ENCODE assay signal across 1 cellular context in genomic region chr10:119270893-119271361, GRCh38.
TF ChIP-seq lines count a peak whose summit lies in the region.

No MANE protein-coding gene starts in this region.

TF ChIP-seq in HepG2, 621 proteins besides CTCF, POLR2A, EP300 and RAD21 (continued from another document and continues in another):
- no peak for TF ChIP-seq ZNF407 (CRISPR knock-in tag; IDR thresholded peaks at IDR 0.05; ENCODE audit: not compliant biosample characterization)
- TF ChIP-seq MAFG (CRISPR knock-in tag; IDR thresholded peaks at IDR 0.05) = no peak
- TF ChIP-seq ZNF318 (CRISPR knock-in tag; IDR thresholded peaks at IDR 0.05) = no peak
- no peak for TF ChIP-seq MED8 (CRISPR knock-in tag; IDR thresholded peaks at IDR 0.05; ENCODE audit: insufficient replicate concordance)
- TF ChIP-seq KLF15 (CRISPR knock-in tag; IDR thresholded peaks at IDR 0.05; ENCODE audit: borderline replicate concordance) = no peak
- no peak for TF ChIP-seq SRY (CRISPR knock-in tag; IDR thresholded peaks at IDR 0.05)
- TF ChIP-seq ZBTB43 (CRISPR knock-in tag; conservative IDR thresholded peaks at IDR 0.05) = peak; percentile 62
- no peak for TF ChIP-seq ZNF253 (CRISPR knock-in tag; IDR thresholded peaks at IDR 0.05; ENCODE audit: borderline replicate concordance)
- no peak for TF ChIP-seq FOXA1 (IDR thresholded peaks at IDR 0.05)
- no peak for TF ChIP-seq FOXA1 (CRISPR knock-in tag; IDR thresholded peaks at IDR 0.05)
- no peak for TF ChIP-seq SNAPC5 (CRISPR knock-in tag; IDR thresholded peaks at IDR 0.05; ENCODE audit: borderline replicate concordance)
- TF ChIP-seq NFIC (IDR thresholded peaks at IDR 0.05; ENCODE audit: low read length) = no peak; the same call in 1 of the 2 replicates
- peak; percentile 57; the same call in 1 of the 2 replicates for TF ChIP-seq ISL2 (CRISPR knock-in tag; IDR thresholded peaks at IDR 0.05)
- TF ChIP-seq SIN3A (IDR thresholded peaks at IDR 0.05; ENCODE audit: borderline replicate concordance, low read depth, low read length) = no peak
- peak; percentile 88; the same call in 1 of the 2 replicates for TF ChIP-seq ZIK1 (CRISPR knock-in tag; IDR thresholded peaks at IDR 0.05; ENCODE audit: borderline replicate concordance, low read depth)
- peak; percentile 56; the same call in 1 of the 2 replicates for TF ChIP-seq ZSCAN9 (CRISPR knock-in tag; IDR thresholded peaks at IDR 0.05; ENCODE audit: borderline replicate concordance)
- 0 out of 2 replicates have a peak, but pooled peaks have one; percentile 39 for TF ChIP-seq ZKSCAN8 (CRISPR knock-in tag; IDR thresholded peaks at IDR 0.05; ENCODE audit: borderline replicate concordance)
- peak; percentile 11; the same call in 1 of the 2 replicates for TF ChIP-seq TARDBP (CRISPR knock-in tag; IDR thresholded peaks at IDR 0.05)
- no peak for TF ChIP-seq CENPBD1 (CRISPR knock-in tag; IDR thresholded peaks at IDR 0.05; ENCODE audit: borderline replicate concordance, low read depth)
- no peak for TF ChIP-seq ZNF280B (CRISPR knock-in tag; IDR thresholded peaks at IDR 0.05; ENCODE audit: borderline replicate concordance)
- TF ChIP-seq CREM (IDR thresholded peaks at IDR 0.05) = peak; percentile 24; the same call in 1 of the 2 replicates
- TF ChIP-seq CREM (CRISPR knock-in tag; IDR thresholded peaks at IDR 0.05) = no peak
- peak; percentile 83; the same call in 1 of the 2 replicates for TF ChIP-seq ZSCAN12 (CRISPR knock-in tag; IDR thresholded peaks at IDR 0.05)
- no peak for TF ChIP-seq AKAP8 (CRISPR knock-in tag; IDR thresholded peaks at IDR 0.05)
- TF ChIP-seq KLF13 (CRISPR knock-in tag; IDR thresholded peaks at IDR 0.05) = no peak
- no peak for TF ChIP-seq ZNF646 (CRISPR knock-in tag; IDR thresholded peaks at IDR 0.05)
- TF ChIP-seq PHF20 (CRISPR knock-in tag; IDR thresholded peaks at IDR 0.05) = peak; percentile 48; the same call in 1 of the 2 replicates
- no peak for TF ChIP-seq MAFK (conservative IDR thresholded peaks at IDR 0.05 in 1 of 2, IDR thresholded peaks at IDR 0.05 in 1 of 2; ENCODE audit: low read length in 2 of 2)
